1 cellular context compared by ENCODE assay signal in genomic region chr3:108221911-108222812, GRCh38.
TF ChIP-seq lines count a peak whose summit lies in the region.

A gene with protein sequence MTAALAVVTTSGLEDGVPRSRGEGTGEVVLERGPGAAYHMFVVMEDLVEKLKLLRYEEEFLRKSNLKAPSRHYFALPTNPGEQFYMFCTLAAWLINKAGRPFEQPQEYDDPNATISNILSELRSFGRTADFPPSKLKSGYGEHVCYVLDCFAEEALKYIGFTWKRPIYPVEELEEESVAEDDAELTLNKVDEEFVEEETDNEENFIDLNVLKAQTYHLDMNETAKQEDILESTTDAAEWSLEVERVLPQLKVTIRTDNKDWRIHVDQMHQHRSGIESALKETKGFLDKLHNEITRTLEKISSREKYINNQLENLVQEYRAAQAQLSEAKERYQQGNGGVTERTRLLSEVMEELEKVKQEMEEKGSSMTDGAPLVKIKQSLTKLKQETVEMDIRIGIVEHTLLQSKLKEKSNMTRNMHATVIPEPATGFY (minus strand): TSS chr3:108222424. CDS start chr3:108222322, 102 bp downstream.

TF ChIP-seq in K562, 482 proteins besides CTCF, POLR2A, EP300 and RAD21 (continued from another document and continues in another):
- TF ChIP-seq SMARCB1 (IDR thresholded peaks at IDR 0.05; ENCODE audit: insufficient read length, low read depth) (no peak), ZNF668 (CRISPR knock-in tag; IDR thresholded peaks at IDR 0.05) (no peak), EHMT2 (IDR thresholded peaks at IDR 0.05) (no peak), SUPT5H (IDR thresholded peaks at IDR 0.05) (peak; percentile 52; the same call in 1 of the 2 replicates), ARID1B (IDR thresholded peaks at IDR 0.05) (no peak), ELF1 (tag; IDR thresholded peaks at IDR 0.05) (no peak), HDAC3 (IDR thresholded peaks at IDR 0.05; ENCODE audit: borderline replicate concordance, partially characterized antibody) (no peak), MAZ (CRISPR knock-in tag; conservative IDR thresholded peaks at IDR 0.05 in 1 of 2, IDR thresholded peaks at IDR 0.05 in 1 of 2) (peak; percentile 57 to 82), SIX5 (IDR thresholded peaks at IDR 0.05; ENCODE audit: borderline replicate concordance in 1 of 2, insufficient read depth in 1 of 2, low read depth in 1 of 2, low read length in 2 of 2) (no peak), SNRNP70 (optimal IDR thresholded peaks at IDR 0.05; ENCODE audit: low read depth, low read length) (no peak), ZNF511 (CRISPR knock-in tag; IDR thresholded peaks at IDR 0.05) (no peak; the same call in none of the 2 replicates), ZBTB7A (IDR thresholded peaks at IDR 0.05; ENCODE audit: borderline replicate concordance, control insufficient read depth, low read depth, low read length) (no peak; the same call in 1 of the 2 replicates), MLX (CRISPR knock-in tag; conservative IDR thresholded peaks at IDR 0.05) (no peak), YY1 (IDR thresholded peaks at IDR 0.05; ENCODE audit: borderline replicate concordance in 1 of 3, control insufficient read depth in 1 of 3, extremely low read depth in 1 of 3, insufficient read depth in 3 of 3, insufficient read length in 1 of 3, insufficient replicate concordance in 2 of 3, low read depth in 1 of 3, low read length in 2 of 3) (peak in 2 of 3 experiments; percentile 67 to 85), ZNF232 (CRISPR knock-in tag; IDR thresholded peaks at IDR 0.05) (0 out of 2 replicates have a peak, but pooled peaks have one; percentile 32), E4F1 (CRISPR knock-in tag; IDR thresholded peaks at IDR 0.05; ENCODE audit: borderline replicate concordance) (no peak), ZC3H8 (IDR thresholded peaks at IDR 0.05) (no peak), SMARCE1 (IDR thresholded peaks at IDR 0.05) (0 out of 2 replicates have a peak, but pooled peaks have one; percentile 18), ZNF76 (CRISPR knock-in tag; IDR thresholded peaks at IDR 0.05; ENCODE audit: borderline replicate concordance) (0 out of 2 replicates have a peak, but pooled peaks have one; percentile 35), CREM (IDR thresholded peaks at IDR 0.05; ENCODE audit: low read depth) (peak; percentile 88), AFF1 (IDR thresholded peaks at IDR 0.05; ENCODE audit: low read depth in 1 of 2, partially characterized antibody in 2 of 2) (no peak), CREB1 (IDR thresholded peaks at IDR 0.05) (peak; percentile 34; the same call in 1 of the 2 replicates), CREB1 (CRISPR knock-in tag; IDR thresholded peaks at IDR 0.05) (peak; percentile 86), ESRRA (IDR thresholded peaks at IDR 0.05; ENCODE audit: borderline replicate concordance, low read depth) (0 out of 2 replicates have a peak, but pooled peaks have one; percentile 20), ZNF280A (IDR thresholded peaks at IDR 0.05; ENCODE audit: low read depth, partially characterized antibody) (no peak), CHCHD3 (CRISPR knock-in tag; IDR thresholded peaks at IDR 0.05) (no peak), RFX1 (IDR thresholded peaks at IDR 0.05) (peak; percentile 95), NR2C1 (IDR thresholded peaks at IDR 0.05) (no peak), NR2C1 (tag; IDR thresholded peaks at IDR 0.05) (no peak), ZNF197 (CRISPR knock-in tag; IDR thresholded peaks at IDR 0.05; ENCODE audit: low read depth) (no peak), PTRF (tag; IDR thresholded peaks at IDR 0.05) (no peak), ZNF696 (CRISPR knock-in tag; conservative IDR thresholded peaks at IDR 0.05) (no peak), YBX1 (IDR thresholded peaks at IDR 0.05) (no peak), ZNF586 (CRISPR knock-in tag; conservative IDR thresholded peaks at IDR 0.05) (no peak), STAG1 (CRISPR knock-in tag; IDR thresholded peaks at IDR 0.05; ENCODE audit: borderline replicate concordance) (no peak), GATAD2B (IDR thresholded peaks at IDR 0.05; ENCODE audit: borderline replicate concordance) (no peak), HNRNPL (IDR thresholded peaks at IDR 0.05; ENCODE audit: low read depth, low read length) (no peak), STAT6 (CRISPR knock-in tag; IDR thresholded peaks at IDR 0.05) (no peak), CTBP1 (IDR thresholded peaks at IDR 0.05; ENCODE audit: borderline replicate concordance) (no peak), GTF2A2 (tag; IDR thresholded peaks at IDR 0.05) (no peak), ZZZ3 (IDR thresholded peaks at IDR 0.05) (no peak), MBD1 (CRISPR knock-in tag; IDR thresholded peaks at IDR 0.05) (no peak)
- TF ChIP-seq, protein P1, sequence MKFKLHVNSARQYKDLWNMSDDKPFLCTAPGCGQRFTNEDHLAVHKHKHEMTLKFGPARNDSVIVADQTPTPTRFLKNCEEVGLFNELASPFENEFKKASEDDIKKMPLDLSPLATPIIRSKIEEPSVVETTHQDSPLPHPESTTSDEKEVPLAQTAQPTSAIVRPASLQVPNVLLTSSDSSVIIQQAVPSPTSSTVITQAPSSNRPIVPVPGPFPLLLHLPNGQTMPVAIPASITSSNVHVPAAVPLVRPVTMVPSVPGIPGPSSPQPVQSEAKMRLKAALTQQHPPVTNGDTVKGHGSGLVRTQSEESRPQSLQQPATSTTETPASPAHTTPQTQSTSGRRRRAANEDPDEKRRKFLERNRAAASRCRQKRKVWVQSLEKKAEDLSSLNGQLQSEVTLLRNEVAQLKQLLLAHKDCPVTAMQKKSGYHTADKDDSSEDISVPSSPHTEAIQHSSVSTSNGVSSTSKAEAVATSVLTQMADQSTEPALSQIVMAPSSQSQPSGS (CRISPR knock-in tag; IDR thresholded peaks at IDR 0.05) = peak; percentile 88; the same call in 1 of the 2 replicates
- TF ChIP-seq, protein P2, sequence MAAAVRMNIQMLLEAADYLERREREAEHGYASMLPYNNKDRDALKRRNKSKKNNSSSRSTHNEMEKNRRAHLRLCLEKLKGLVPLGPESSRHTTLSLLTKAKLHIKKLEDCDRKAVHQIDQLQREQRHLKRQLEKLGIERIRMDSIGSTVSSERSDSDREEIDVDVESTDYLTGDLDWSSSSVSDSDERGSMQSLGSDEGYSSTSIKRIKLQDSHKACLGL (CRISPR knock-in tag; IDR thresholded peaks at IDR 0.05; ENCODE audit: borderline replicate concordance, poor library complexity, severe bottlenecking) = no peak
- TF ChIP-seq, protein P3, sequence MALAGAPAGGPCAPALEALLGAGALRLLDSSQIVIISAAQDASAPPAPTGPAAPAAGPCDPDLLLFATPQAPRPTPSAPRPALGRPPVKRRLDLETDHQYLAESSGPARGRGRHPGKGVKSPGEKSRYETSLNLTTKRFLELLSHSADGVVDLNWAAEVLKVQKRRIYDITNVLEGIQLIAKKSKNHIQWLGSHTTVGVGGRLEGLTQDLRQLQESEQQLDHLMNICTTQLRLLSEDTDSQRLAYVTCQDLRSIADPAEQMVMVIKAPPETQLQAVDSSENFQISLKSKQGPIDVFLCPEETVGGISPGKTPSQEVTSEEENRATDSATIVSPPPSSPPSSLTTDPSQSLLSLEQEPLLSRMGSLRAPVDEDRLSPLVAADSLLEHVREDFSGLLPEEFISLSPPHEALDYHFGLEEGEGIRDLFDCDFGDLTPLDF (CRISPR knock-in tag; IDR thresholded peaks at IDR 0.05) = no peak
